ENCODE assay signal across 9 cellular contexts in the genomic region with DNA sequence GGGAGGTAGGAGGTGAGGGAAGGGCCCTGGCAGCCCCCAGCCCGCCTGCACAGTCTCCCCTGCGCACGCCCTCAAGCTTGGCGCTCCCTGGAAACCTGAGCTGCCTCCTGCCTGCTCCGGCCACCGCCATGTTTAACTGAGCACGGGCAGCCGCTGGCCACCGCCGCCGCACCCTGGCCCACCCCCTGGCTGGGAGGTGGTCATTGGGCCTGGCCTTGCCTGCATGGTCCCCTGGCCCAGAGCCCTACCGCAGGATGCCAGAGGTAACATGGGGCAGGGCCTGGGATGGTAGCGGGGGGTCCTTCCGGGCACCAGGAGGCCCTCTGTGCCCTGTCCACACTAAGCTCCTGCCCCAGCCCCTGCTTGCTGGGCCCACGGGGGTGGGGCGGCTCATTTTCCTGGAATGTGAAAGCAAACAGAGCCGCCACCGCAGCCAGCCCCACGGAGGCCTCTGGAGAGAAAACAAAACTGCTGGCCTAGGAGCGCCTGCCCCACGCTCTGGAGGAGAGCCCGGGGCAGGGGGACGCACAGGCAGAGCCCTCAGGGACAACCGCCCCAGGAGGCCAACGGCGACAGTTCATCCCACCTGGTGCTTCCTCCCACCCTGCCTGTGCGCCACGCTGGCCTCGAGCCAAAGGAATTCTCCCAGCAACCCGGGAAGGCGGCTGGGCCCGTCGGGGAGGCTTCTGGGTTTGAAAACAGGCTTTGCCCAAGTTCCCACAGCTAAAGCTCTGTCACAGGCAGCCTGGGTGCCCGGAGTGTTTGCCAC. TPM values are rescaled to one million over a fixed set of nuclear protein-coding genes. Genes with fewer than 3 reads are reported as not detected.
DNase-seq lines count a peak whose midpoint lies in the region; ATAC-seq, FAIRE-seq and TF ChIP-seq lines count a peak whose summit lies in the region.
"Had no signal": no experiment of that assay in that cellular context is flagged by ENCODE, and none has a peak within 500 bp of the region (broad histone marks: within the 10 kb centered on the region; RNA-seq: fewer than 3 reads in every experiment).

No MANE protein-coding gene starts in this region.

- H3K9me3 ChIP-seq in HepG2 (ENCODE audit: low read length) = no peaks in the 10 kb centered on the region
- H3K9me3 ChIP-seq in upper lobe of left lung = no peaks in the 10 kb centered on the region
- no peaks in the 10 kb centered on the region for H3K9me3 ChIP-seq in naive thymus-derived CD4-positive, alpha-beta T cell (ENCODE audit: control insufficient read depth in 2 of 3, low read length in 3 of 3)

- H3K36me3 ChIP-seq in HepG2 (replicated peaks in 1 of 2; ENCODE audit: control insufficient read depth in 1 of 2, insufficient read depth in 2 of 2, low read length in 2 of 2) = peaks cover 3 to 6% of the 10 kb centered on the region in 2 experiments; a peak in 4 of 5 replicates
- H3K36me3 ChIP-seq in upper lobe of left lung = peaks cover 0 to 53% (median 15%) of the 10 kb centered on the region in 4 donors
- H3K36me3 ChIP-seq in naive thymus-derived CD4-positive, alpha-beta T cell (ENCODE audit: control insufficient read depth in 2 of 3, insufficient read depth in 3 of 3, low read length in 3 of 3) = peaks cover 0 to 4% (median 0%) of the 10 kb centered on the region in 3 experiments

- peak; percentile 40 for FAIRE-seq in HepG2 (lab: Jason Lieb, UNC)

- TF ChIP-seq CTCF in astrocyte of the cerebellum (IDR thresholded peaks at IDR 0.05; ENCODE audit: low read depth, low read length, missing control alignments) (no peak), HepG2 (CRISPR knock-in tag; IDR thresholded peaks at IDR 0.05) (no peak), upper lobe of left lung (IDR thresholded peaks at IDR 0.05) (no peak)

- POLR2A ChIA-PET in HepG2 (lab: Yijun Ruan, JAX) = interaction anchor here (0.6 to 4.6 kb wide), 23 partner anchors 8 to 227 kb away, joined by 3 to 67 read pairs (median 4); a partner anchor contains a TSS
- POLR2A ChIA-PET in naive thymus-derived CD4-positive, alpha-beta T cell (lab: Charles Lee) = no interaction called here

- in situ Hi-C loops in astrocyte of the cerebellum (cut with HindIII; ENCODE audit: low sequenced_read_pairs) (loop anchor here (5.0 to 10.0 kb wide), 3 partner anchors 42 to 129 kb away; a partner anchor contains a TSS), HepG2 (cut with HindIII; ENCODE audit: extremely low pct_ligation_motif_present, low pct_unique_long_range_greater_than_20kb) (no loop called here)

- ATAC-seq in HepG2 = peak; percentile 64
- ATAC-seq in upper lobe of left lung (ENCODE audit: low FRiP score in 2 of 2) = peak; percentile 38 to 66
- ATAC-seq in naive thymus-derived CD4-positive, alpha-beta T cell = no peak

- H3K4me3 ChIP-seq in astrocyte of the cerebellum (ENCODE audit: low read depth, low read length) (no peak overlapping the region), HepG2 (replicated peaks in 1 of 3; ENCODE audit: insufficient read depth in 1 of 3, low read depth in 2 of 3, low read length in 3 of 3) (peak overlapping the region; percentile 36 to 70 (median 46); a peak in 5 of 6 replicates), upper lobe of left lung (peak overlapping the region; percentile 31 to 83 (median 54))
- no peak overlapping the region for H3K4me3 ChIP-seq in naive thymus-derived CD4-positive, alpha-beta T cell (ENCODE audit: low read length)

- no peaks in the 10 kb centered on the region for H3K27me3 Mint-ChIP-seq in naive thymus-derived CD4-positive, alpha-beta T cell
- H3K27me3 Mint-ChIP-seq: CD4-positive, CD25-positive, alpha-beta regulatory T cell had no signal

- H3K36me3 Mint-ChIP-seq in naive thymus-derived CD4-positive, alpha-beta T cell = no peaks in the 10 kb centered on the region
- H3K36me3 Mint-ChIP-seq: CD4-positive, CD25-positive, alpha-beta regulatory T cell had no signal

- no peaks in the 10 kb centered on the region for H3K79me2 ChIP-seq in HepG2 (ENCODE audit: insufficient read depth, low read length)

- H3K4me1 Mint-ChIP-seq in naive thymus-derived CD4-positive, alpha-beta T cell = peaks cover 0 to 4% (median 0%) of the 10 kb centered on the region in 7 donors
- H3K4me1 Mint-ChIP-seq: CD4-positive, CD25-positive, alpha-beta regulatory T cell had no signal

- H3K27ac ChIP-seq in HepG2 (ENCODE audit: extremely low read length, insufficient read depth, low read length) (peak overlapping the region; percentile 90), upper lobe of left lung (peak overlapping the region; percentile 86 to 97 (median 95))
- no peak overlapping the region for H3K27ac ChIP-seq in naive thymus-derived CD4-positive, alpha-beta T cell (ENCODE audit: low read depth, low read length)

- H2AFZ ChIP-seq in HepG2 (ENCODE audit: low read length) = no peak overlapping the region

- CTCF ChIA-PET in HepG2 (lab: Yijun Ruan, JAX; ENCODE audit: low intra/inter-chr PET ratio, low total read pairs) = no interaction called here
- CTCF ChIA-PET in naive thymus-derived CD4-positive, alpha-beta T cell (lab: Charles Lee) = interaction anchor here (0.5 kb wide), 1 partner anchor 11 kb away, joined by 3 read pairs; no protein-coding TSS in a partner anchor

- intact Hi-C loops in HepG2 (cut with micrococcal nuclease; ENCODE audit: unreplicated experiment) = no loop called here
- intact Hi-C loops in naive thymus-derived CD4-positive, alpha-beta T cell (cut with micrococcal nuclease) = no loop called here

- peak overlapping the region; percentile 87 for H3K4me2 ChIP-seq in HepG2 (ENCODE audit: low read depth, low read length)

- peaks cover 0 to 1% (median 0%) of the 10 kb centered on the region in 11 donors for H3K9me3 Mint-ChIP-seq in naive thymus-derived CD4-positive, alpha-beta T cell
- H3K9me3 Mint-ChIP-seq: CD4-positive, CD25-positive, alpha-beta regulatory T cell had no signal

- TF ChIP-seq EP300 in HepG2 (IDR thresholded peaks at IDR 0.05; ENCODE audit: low read depth in 2 of 2, low read length in 2 of 2) (peak in 1 of 2 experiments; percentile 67; a peak in 2 of 4 replicates), HepG2 (CRISPR knock-in tag; IDR thresholded peaks at IDR 0.05; ENCODE audit: borderline replicate concordance) (peak; percentile 72), upper lobe of left lung (IDR thresholded peaks at IDR 0.05) (peak in 1 of 4 donors; percentile 17)

- DNase-seq in NCI-H2227 (lab: John Stamatoyannopoulos, UW; ENCODE audit: unreplicated experiment) (peak; percentile 53), NCI-H2227 treated with DMSO at 0.1 percent for 48 hours (lab: John Stamatoyannopoulos, UW) (no peak), astrocyte of the cerebellum (ENCODE audit: low read depth) (peak; percentile 54), HepG2 (ENCODE audit: low spot score) (peak; percentile 84), upper lobe of left lung (peak; percentile 58 to 89), retina (no peak), SW 1271 (lab: John Stamatoyannopoulos, UW) (no peak)
- no peak for DNase-seq in naive thymus-derived CD4-positive, alpha-beta T cell
- DNase-seq: CD4-positive, CD25-positive, alpha-beta regulatory T cell had no signal

- peaks cover 98% of the 10 kb centered on the region for H3K4me1 ChIP-seq in HepG2 (ENCODE audit: insufficient read depth, low read length)
- H3K4me1 ChIP-seq in upper lobe of left lung = peaks cover 77 to 85% (median 79%) of the 10 kb centered on the region in 4 donors
- H3K4me1 ChIP-seq in naive thymus-derived CD4-positive, alpha-beta T cell (ENCODE audit: control insufficient read depth in 2 of 2, insufficient read depth in 2 of 2, low read length in 2 of 2) = no peaks in the 10 kb centered on the region

- TSS peak; percentile 49 for BruUV-seq in HepG2 (replicated peaks; lab: Mats Ljungman, UMichigan)

- peak overlapping the region; percentile 75 for H3K9ac ChIP-seq in HepG2 (ENCODE audit: insufficient read depth, low read depth, low read length)

- TF ChIP-seq RAD21 in HepG2 (CRISPR knock-in tag; IDR thresholded peaks at IDR 0.05) = 0 out of 2 replicates have a peak, but pooled peaks have one; percentile 6

- no peak overlapping the region for H3K4me3 Mint-ChIP-seq in naive thymus-derived CD4-positive, alpha-beta T cell
- H3K4me3 Mint-ChIP-seq: CD4-positive, CD25-positive, alpha-beta regulatory T cell had no signal

- TF ChIP-seq POLR2A in HepG2 (IDR thresholded peaks at IDR 0.05; ENCODE audit: insufficient read depth in 1 of 2, low read depth in 2 of 2, low read length in 2 of 2) (peak; percentile 51 to 73; a peak in 3 of 4 replicates), upper lobe of left lung (IDR thresholded peaks at IDR 0.05) (peak in 2 of 4 donors; percentile 10 to 54)

- H3K27me3 ChIP-seq in HepG2 (ENCODE audit: control insufficient read depth in 1 of 2, insufficient read depth in 2 of 2, low read length in 2 of 2) (no peaks in the 10 kb centered on the region), upper lobe of left lung (no peaks in the 10 kb centered on the region)
- no peaks in the 10 kb centered on the region for H3K27me3 ChIP-seq in naive thymus-derived CD4-positive, alpha-beta T cell (ENCODE audit: control insufficient read depth in 2 of 2, insufficient read depth in 2 of 2, low read length in 2 of 2)

- H3K27ac Mint-ChIP-seq in naive thymus-derived CD4-positive, alpha-beta T cell = no peak overlapping the region

- H4K20me1 ChIP-seq in HepG2 (ENCODE audit: insufficient read depth, low read length) = no peaks in the 10 kb centered on the region

- WGBS in HepG2 (ENCODE audit: low lambda C conversion rate) = 3% methylated on average over 6 of the region's 34 CpGs
- 31 to 40% methylated on average over 7 to 33 of the region's 34 CpGs for WGBS in upper lobe of left lung, 2 donors

RNA-seq across cellular contexts. Expression of a gene that starts 8.9 kb away (rescaled TPM):
- 15.8 and 23.7 TPM in 2 replicates for total RNA-seq in HepG2 (2016; rRNA removed; fragmentation: Illumina TruSeq; extraction: Trizol)
- 17.2 and 21.7 TPM in 2 replicates for total RNA-seq in HepG2 (2016; cell fraction: cytosol; rRNA removed; fragmentation: Illumina TruSeq; extraction: Trizol; ENCODE audit: low read depth)
- total RNA-seq in HepG2 (2016; cell fraction: insoluble cytoplasmic fraction; rRNA removed; fragmentation: Illumina TruSeq; extraction: Trizol) = 14.8 and 26.0 TPM in 2 replicates
- total RNA-seq in HepG2 (2016; cell fraction: membrane; rRNA removed; fragmentation: Illumina TruSeq; extraction: Trizol) = 42.5 and 44.6 TPM in 2 replicates
- total RNA-seq in HepG2 (2016; cell fraction: nucleus; rRNA removed; fragmentation: Illumina TruSeq; extraction: Trizol) = 14.4 and 15.0 TPM in 2 replicates
- 39.3 and 47.2 TPM in 2 replicates for polyA plus RNA-seq in HepG2 (2011; rRNA removed)
- polyA plus RNA-seq in HepG2 (2011; cell fraction: cytosol; rRNA removed) = 28.8 and 54.4 TPM in 2 replicates
- polyA plus RNA-seq in HepG2 (2011; cell fraction: nucleus; rRNA removed) = 94.7 and 105 TPM in 2 replicates
- polyA plus RNA-seq in HepG2 (2012) = 25.8 and 38.7 TPM in 2 replicates
- 54.0 and 63.1 TPM in 2 replicates for polyA plus RNA-seq in HepG2 (2016; cell fraction: cytosol; fragmentation: Illumina TruSeq; extraction: Trizol; ENCODE audit: low read depth)
- polyA plus RNA-seq in HepG2 (2016; cell fraction: insoluble cytoplasmic fraction; fragmentation: Illumina TruSeq; extraction: Trizol; ENCODE audit: low read depth) = 37.8 and 52.2 TPM in 2 replicates
- 72.6 and 84.9 TPM in 2 replicates for polyA plus RNA-seq in HepG2 (2016; cell fraction: membrane; fragmentation: Illumina TruSeq; extraction: Trizol; ENCODE audit: low read depth)
- polyA plus RNA-seq in HepG2 (2016; cell fraction: nucleus; fragmentation: Illumina TruSeq; extraction: Trizol; ENCODE audit: insufficient read depth, low read depth) = 53.4 and 59.6 TPM in 2 replicates
- polyA minus RNA-seq in HepG2 (2011; rRNA and poly(A)+ RNA removed; ENCODE audit: low replicate concordance) = 6.8 and 36.4 TPM in 2 replicates
- polyA minus RNA-seq in HepG2 (2011; cell fraction: cytosol; rRNA and poly(A)+ RNA removed) = 24.4 and 28.2 TPM in 2 replicates
- polyA minus RNA-seq in HepG2 (2011; cell fraction: nucleus; rRNA and poly(A)+ RNA removed) = 13.3 and 13.8 TPM in 2 replicates
- 100 to 1,000 TPM; 131 to 604 (median 283) TPM for total RNA-seq in upper lobe of left lung
- total RNA-seq in naive thymus-derived CD4-positive, alpha-beta T cell = 1 to 10 TPM; 2.5 to 3.8 (median 3.6) TPM
- under 1 TPM; 0.33 to 0.56 TPM for polyA plus RNA-seq in naive thymus-derived CD4-positive, alpha-beta T cell

RNA-seq across cellular contexts. Expression of a gene that starts 12.0 kb away (rescaled TPM):
- 64.8 and 64.9 TPM in 2 replicates for total RNA-seq in HepG2 (2016; rRNA removed; fragmentation: Illumina TruSeq; extraction: Trizol)
- 24.9 and 26.2 TPM in 2 replicates for total RNA-seq in HepG2 (2016; cell fraction: cytosol; rRNA removed; fragmentation: Illumina TruSeq; extraction: Trizol; ENCODE audit: low read depth)
- 69.4 and 70.6 TPM in 2 replicates for total RNA-seq in HepG2 (2016; cell fraction: insoluble cytoplasmic fraction; rRNA removed; fragmentation: Illumina TruSeq; extraction: Trizol)
- 25.2 and 29.9 TPM in 2 replicates for total RNA-seq in HepG2 (2016; cell fraction: membrane; rRNA removed; fragmentation: Illumina TruSeq; extraction: Trizol)
- 22.8 and 26.0 TPM in 2 replicates for total RNA-seq in HepG2 (2016; cell fraction: nucleus; rRNA removed; fragmentation: Illumina TruSeq; extraction: Trizol)
- 47.5 and 55.6 TPM in 2 replicates for polyA plus RNA-seq in HepG2 (2011; rRNA removed)
- polyA plus RNA-seq in HepG2 (2011; cell fraction: cytosol; rRNA removed) = 63.4 and 112 TPM in 2 replicates
- polyA plus RNA-seq in HepG2 (2011; cell fraction: nucleus; rRNA removed) = 61.1 and 66.7 TPM in 2 replicates
- 19.7 and 24.2 TPM in 2 replicates for polyA plus RNA-seq in HepG2 (2012)
- 12.4 and 13.2 TPM in 2 replicates for polyA plus RNA-seq in HepG2 (2016; cell fraction: cytosol; fragmentation: Illumina TruSeq; extraction: Trizol; ENCODE audit: low read depth)
- 43.0 and 46.2 TPM in 2 replicates for polyA plus RNA-seq in HepG2 (2016; cell fraction: insoluble cytoplasmic fraction; fragmentation: Illumina TruSeq; extraction: Trizol; ENCODE audit: low read depth)
- 15.6 and 17.1 TPM in 2 replicates for polyA plus RNA-seq in HepG2 (2016; cell fraction: membrane; fragmentation: Illumina TruSeq; extraction: Trizol; ENCODE audit: low read depth)
- polyA plus RNA-seq in HepG2 (2016; cell fraction: nucleus; fragmentation: Illumina TruSeq; extraction: Trizol; ENCODE audit: insufficient read depth, low read depth) = 42.8 and 44.9 TPM in 2 replicates
- 25.8 and 50.8 TPM in 2 replicates for polyA minus RNA-seq in HepG2 (2011; rRNA and poly(A)+ RNA removed; ENCODE audit: low replicate concordance)
- 24.2 and 32.7 TPM in 2 replicates for polyA minus RNA-seq in HepG2 (2011; cell fraction: cytosol; rRNA and poly(A)+ RNA removed)
- polyA minus RNA-seq in HepG2 (2011; cell fraction: nucleus; rRNA and poly(A)+ RNA removed) = 9.3 and 11.6 TPM in 2 replicates
- total RNA-seq in upper lobe of left lung = 10 to 100 TPM; 17.8 to 43.6 (median 28.8) TPM
- total RNA-seq in naive thymus-derived CD4-positive, alpha-beta T cell = 10 to 100 TPM in 1 of 5 experiments, 1 to 10 TPM in 4; 4.4 to 27.0 (median 7.5) TPM
- 10 to 100 TPM; 16.3 to 17.5 TPM for polyA plus RNA-seq in naive thymus-derived CD4-positive, alpha-beta T cell

RNA-seq across cellular contexts. Expression of a gene that starts 12.2 kb away (rescaled TPM):
- total RNA-seq in HepG2 (2016; rRNA removed; fragmentation: Illumina TruSeq; extraction: Trizol) (10.3 and 19.6 TPM in 2 replicates), upper lobe of left lung (100 to 1,000 TPM in 4 of 6 donors, 10 to 100 TPM in 2; 47.3 to 296 (median 118) TPM)
- 13.6 and 17.2 TPM in 2 replicates for total RNA-seq in HepG2 (2016; cell fraction: cytosol; rRNA removed; fragmentation: Illumina TruSeq; extraction: Trizol; ENCODE audit: low read depth)
- 7.7 and 19.6 TPM in 2 replicates for total RNA-seq in HepG2 (2016; cell fraction: insoluble cytoplasmic fraction; rRNA removed; fragmentation: Illumina TruSeq; extraction: Trizol)
- total RNA-seq in HepG2 (2016; cell fraction: membrane; rRNA removed; fragmentation: Illumina TruSeq; extraction: Trizol) = 13.2 and 13.3 TPM in 2 replicates
- total RNA-seq in HepG2 (2016; cell fraction: nucleus; rRNA removed; fragmentation: Illumina TruSeq; extraction: Trizol) = 21.2 and 34.7 TPM in 2 replicates
- 40.4 and 44.6 TPM in 2 replicates for polyA plus RNA-seq in HepG2 (2011; rRNA removed)
- 13.0 and 19.7 TPM in 2 replicates for polyA plus RNA-seq in HepG2 (2011; cell fraction: cytosol; rRNA removed)
- 352 and 473 TPM in 2 replicates for polyA plus RNA-seq in HepG2 (2011; cell fraction: nucleus; rRNA removed)
- polyA plus RNA-seq in HepG2 (2012) = 50.1 and 57.0 TPM in 2 replicates
- polyA plus RNA-seq in HepG2 (2016; cell fraction: cytosol; fragmentation: Illumina TruSeq; extraction: Trizol; ENCODE audit: low read depth) = 2.9 and 4.1 TPM in 2 replicates
- 13.2 and 17.7 TPM in 2 replicates for polyA plus RNA-seq in HepG2 (2016; cell fraction: insoluble cytoplasmic fraction; fragmentation: Illumina TruSeq; extraction: Trizol; ENCODE audit: low read depth)
- 5.4 and 5.7 TPM in 2 replicates for polyA plus RNA-seq in HepG2 (2016; cell fraction: membrane; fragmentation: Illumina TruSeq; extraction: Trizol; ENCODE audit: low read depth)
- 82.5 and 84.9 TPM in 2 replicates for polyA plus RNA-seq in HepG2 (2016; cell fraction: nucleus; fragmentation: Illumina TruSeq; extraction: Trizol; ENCODE audit: insufficient read depth, low read depth)
- 69.9 and 84.9 TPM in 2 replicates for polyA minus RNA-seq in HepG2 (2011; rRNA and poly(A)+ RNA removed; ENCODE audit: low replicate concordance)
- 25.5 and 36.2 TPM in 2 replicates for polyA minus RNA-seq in HepG2 (2011; cell fraction: cytosol; rRNA and poly(A)+ RNA removed)
- polyA minus RNA-seq in HepG2 (2011; cell fraction: nucleus; rRNA and poly(A)+ RNA removed) = 59.4 and 61.0 TPM in 2 replicates
- 100 to 1,000 TPM; 126 to 155 (median 147) TPM for total RNA-seq in naive thymus-derived CD4-positive, alpha-beta T cell
- polyA plus RNA-seq in naive thymus-derived CD4-positive, alpha-beta T cell = 10 to 100 TPM; 27.5 to 53.6 TPM

RNA-seq across cellular contexts. Expression of a gene that starts 16.0 kb away (rescaled TPM):
- total RNA-seq in HepG2 (2016; rRNA removed; fragmentation: Illumina TruSeq; extraction: Trizol) = 0.97 TPM in 1 of 2 replicates, not detected in the other
- 1.1 and 2.6 TPM in 2 replicates for total RNA-seq in HepG2 (2016; cell fraction: cytosol; rRNA removed; fragmentation: Illumina TruSeq; extraction: Trizol; ENCODE audit: low read depth)
- total RNA-seq in HepG2 (2016; cell fraction: insoluble cytoplasmic fraction; rRNA removed; fragmentation: Illumina TruSeq; extraction: Trizol) = 0.87 TPM in 1 of 2 replicates, not detected in the other
- 0.71 and 0.79 TPM in 2 replicates for total RNA-seq in HepG2 (2016; cell fraction: membrane; rRNA removed; fragmentation: Illumina TruSeq; extraction: Trizol)
- total RNA-seq in HepG2 (2016; cell fraction: nucleus; rRNA removed; fragmentation: Illumina TruSeq; extraction: Trizol) = not detected in 2 replicates
- 0.24 and 0.25 TPM in 2 replicates for polyA plus RNA-seq in HepG2 (2011; rRNA removed)
- polyA plus RNA-seq in HepG2 (2011; cell fraction: cytosol; rRNA removed) = 0.50 and 0.85 TPM in 2 replicates
- 1.1 and 1.2 TPM in 2 replicates for polyA plus RNA-seq in HepG2 (2011; cell fraction: nucleus; rRNA removed)
- polyA plus RNA-seq in HepG2 (2012) = 0.82 and 1.4 TPM in 2 replicates
- 0.87 and 1.2 TPM in 2 replicates for polyA plus RNA-seq in HepG2 (2016; cell fraction: cytosol; fragmentation: Illumina TruSeq; extraction: Trizol; ENCODE audit: low read depth)
- polyA plus RNA-seq in HepG2 (2016; cell fraction: insoluble cytoplasmic fraction; fragmentation: Illumina TruSeq; extraction: Trizol; ENCODE audit: low read depth) = 0.61 and 0.63 TPM in 2 replicates
- 0.42 and 0.81 TPM in 2 replicates for polyA plus RNA-seq in HepG2 (2016; cell fraction: membrane; fragmentation: Illumina TruSeq; extraction: Trizol; ENCODE audit: low read depth)
- polyA plus RNA-seq in HepG2 (2016; cell fraction: nucleus; fragmentation: Illumina TruSeq; extraction: Trizol; ENCODE audit: insufficient read depth, low read depth) = 0.85 and 2.0 TPM in 2 replicates
- polyA minus RNA-seq in HepG2 (2011; rRNA and poly(A)+ RNA removed; ENCODE audit: low replicate concordance) = 0.21 TPM in 1 of 2 replicates, not detected in the other
- polyA minus RNA-seq in HepG2 (2011; cell fraction: cytosol; rRNA and poly(A)+ RNA removed) = 3.4 TPM in 1 of 2 replicates, not detected in the other
- polyA minus RNA-seq in HepG2 (2011; cell fraction: nucleus; rRNA and poly(A)+ RNA removed) = 0.50 TPM in 1 of 2 replicates, not detected in the other
- under 1 TPM in 2 of 6 donors, not detected in 4; 0.67 to 0.80 TPM for total RNA-seq in upper lobe of left lung
- 1 to 10 TPM in 1 of 5 experiments, under 1 TPM in 1, not detected in 3; 0.53 to 1.7 TPM for total RNA-seq in naive thymus-derived CD4-positive, alpha-beta T cell
- polyA plus RNA-seq in naive thymus-derived CD4-positive, alpha-beta T cell = not detected
- total RNA-seq: CD4-positive, CD25-positive, alpha-beta regulatory T cell had no signal
- polyA plus RNA-seq: CD4-positive, CD25-positive, alpha-beta regulatory T cell had no signal

RNA-seq across cellular contexts. Expression of a gene that starts 26.0 kb away (rescaled TPM):
- total RNA-seq in HepG2 (2016; rRNA removed; fragmentation: Illumina TruSeq; extraction: Trizol) = 9.5 and 13.5 TPM in 2 replicates
- 7.8 and 8.6 TPM in 2 replicates for total RNA-seq in HepG2 (2016; cell fraction: cytosol; rRNA removed; fragmentation: Illumina TruSeq; extraction: Trizol; ENCODE audit: low read depth)
- total RNA-seq in HepG2 (2016; cell fraction: insoluble cytoplasmic fraction; rRNA removed; fragmentation: Illumina TruSeq; extraction: Trizol) = 6.1 and 14.0 TPM in 2 replicates
- total RNA-seq in HepG2 (2016; cell fraction: membrane; rRNA removed; fragmentation: Illumina TruSeq; extraction: Trizol) = 8.0 and 9.4 TPM in 2 replicates
- 15.2 and 16.0 TPM in 2 replicates for total RNA-seq in HepG2 (2016; cell fraction: nucleus; rRNA removed; fragmentation: Illumina TruSeq; extraction: Trizol)
- 14.2 and 17.6 TPM in 2 replicates for polyA plus RNA-seq in HepG2 (2011; rRNA removed)
- 10.9 and 19.8 TPM in 2 replicates for polyA plus RNA-seq in HepG2 (2011; cell fraction: cytosol; rRNA removed)
- polyA plus RNA-seq in HepG2 (2011; cell fraction: nucleus; rRNA removed) = 80.6 and 103 TPM in 2 replicates
- 6.9 and 11.3 TPM in 2 replicates for polyA plus RNA-seq in HepG2 (2012)
- polyA plus RNA-seq in HepG2 (2016; cell fraction: cytosol; fragmentation: Illumina TruSeq; extraction: Trizol; ENCODE audit: low read depth) = 4.2 and 5.0 TPM in 2 replicates
- polyA plus RNA-seq in HepG2 (2016; cell fraction: insoluble cytoplasmic fraction; fragmentation: Illumina TruSeq; extraction: Trizol; ENCODE audit: low read depth) = 14.5 and 15.5 TPM in 2 replicates
- polyA plus RNA-seq in HepG2 (2016; cell fraction: membrane; fragmentation: Illumina TruSeq; extraction: Trizol; ENCODE audit: low read depth) = 8.5 and 11.6 TPM in 2 replicates
- 58.7 and 59.3 TPM in 2 replicates for polyA plus RNA-seq in HepG2 (2016; cell fraction: nucleus; fragmentation: Illumina TruSeq; extraction: Trizol; ENCODE audit: insufficient read depth, low read depth)
- polyA minus RNA-seq in HepG2 (2011; rRNA and poly(A)+ RNA removed; ENCODE audit: low replicate concordance) = 25.2 and 28.9 TPM in 2 replicates
- polyA minus RNA-seq in HepG2 (2011; cell fraction: cytosol; rRNA and poly(A)+ RNA removed) = 12.5 and 18.7 TPM in 2 replicates
- polyA minus RNA-seq in HepG2 (2011; cell fraction: nucleus; rRNA and poly(A)+ RNA removed) = 12.6 and 18.4 TPM in 2 replicates
- 10 to 100 TPM; 20.1 to 62.8 (median 41.7) TPM for total RNA-seq in upper lobe of left lung
- 10 to 100 TPM; 44.3 to 63.2 (median 49.8) TPM for total RNA-seq in naive thymus-derived CD4-positive, alpha-beta T cell
- 1 to 10 TPM; 1.9 to 9.4 TPM for polyA plus RNA-seq in naive thymus-derived CD4-positive, alpha-beta T cell

Comparison
In these comparisons a context has a peak if more than half of its experiments do, and no peak if none do; other contexts are left out.
1. DNase-seq: peak in NCI-H2227 (single experiment), astrocyte of the cerebellum (single experiment), HepG2 (single experiment) and upper lobe of left lung (2 of 2); none in NCI-H2227 treated with DMSO at 0.1 percent for 48 hours (single experiment), naive thymus-derived CD4-positive, alpha-beta T cell (0 of 9), retina (single experiment) and SW 1271 (0 of 2).
2. H3K4me3 ChIP-seq: peak in HepG2 (3 of 3) and upper lobe of left lung (4 of 4); none in astrocyte of the cerebellum (single experiment) and naive thymus-derived CD4-positive, alpha-beta T cell (single experiment).